ENCODE assay signal across 23 cellular contexts in genomic region chr6:17624396-17624795, GRCh38.
"Had no signal": no experiment of that assay in that cellular context is flagged by ENCODE, and none has a peak within 500 bp of the region (broad histone marks: within the 10 kb centered on the region; RNA-seq: fewer than 3 reads in every experiment).

No MANE protein-coding gene starts in this region.

- H3K4me3 Mint-ChIP-seq: activated naive CD8-positive, alpha-beta T cell treated with anti-CD3 and anti-CD28 coated beads, Interleukin-2, amount 10 ng/mL, durations not matched to agents 7 days and 5 days; activated T-cell treated with anti-CD3 and anti-CD28 coated beads, Interleukin-2, amount 50 U/mL, for 4 hours; endodermal cell; natural killer cell; T-cell; T-helper 2 cell treated with Interferon-gamma antibody and Interleukin-4, amounts not matched to agents 5 μg/mL and 100 μg/mL, for 36 hours had no signal

- H3K27me3 ChIP-seq: gastroesophageal sphincter, transverse colon, uterus had no signal

- H3K4me3 ChIP-seq: gastroesophageal sphincter, lung, transverse colon, uterus had no signal

- H3K27me3 Mint-ChIP-seq: activated naive CD8-positive, alpha-beta T cell treated with anti-CD3 and anti-CD28 coated beads, Interleukin-2, amount 10 ng/mL, durations not matched to agents 7 days and 5 days; progenitor cell of endocrine pancreas; T-cell had no signal

- H3K27ac ChIP-seq: epithelial cell of prostate, gastroesophageal sphincter, transverse colon, uterus had no signal

- H3K4me1 ChIP-seq: transverse colon, uterus had no signal

- H3K9me3 Mint-ChIP-seq: activated naive CD8-positive, alpha-beta T cell treated with anti-CD3 and anti-CD28 coated beads, Interleukin-2, amount 10 ng/mL, durations not matched to agents 7 days and 5 days; activated T-cell treated with anti-CD3 and anti-CD28 coated beads, Interleukin-2, amount 50 U/mL, for 4 hours; endodermal cell; natural killer cell; T-cell; T-helper 2 cell treated with Interferon-gamma antibody and Interleukin-4, amounts not matched to agents 5 μg/mL and 100 μg/mL, for 36 hours had no signal

- ATAC-seq: activated T-cell treated with anti-CD3 and anti-CD28 coated beads, Interleukin-2, amount 50 U/mL, for 4 hours; gastroesophageal sphincter; natural killer cell; SK-N-SH treated with all-trans-retinoic acid at 6 μM for 48 hours; T-cell had no signal

- H3K36me3 ChIP-seq: uterus had no signal

- DNase-seq: activated CD4-positive, alpha-beta T cell treated with anti-CD3 and anti-CD28 coated beads for 1 hour; activated CD4-positive, alpha-beta T cell treated with anti-CD3 and anti-CD28 coated beads, Interleukin-2, amount 50 U/mL, for 4 hours; activated CD8-positive, alpha-beta memory T cell treated with anti-CD3 and anti-CD28 coated beads for 24 hours; activated CD8-positive, alpha-beta memory T cell treated with anti-CD3 and anti-CD28 coated beads, Interleukin-2, amount 50 U/mL, for 4 hours; activated effector memory CD4-positive, alpha-beta T cell treated with anti-CD3 and anti-CD28 coated beads, Interleukin-2, amount 50 U/mL, for 16 hours; activated naive CD8-positive, alpha-beta T cell treated with anti-CD3 and anti-CD28 coated beads, Interleukin-2, amount 10 ng/mL, durations not matched to agents 7 days and 5 days; activated T-cell treated with anti-CD3 and anti-CD28 coated beads, Interleukin-2, amount 50 U/mL, for 4 hours; amygdala; cortex of kidney; endodermal cell; natural killer cell; retina; stimulated activated CD4-positive, alpha-beta T cell treated with anti-CD3 and anti-CD28 coated beads, Interleukin-12 subunit alpha, Interleukin-12 subunit beta, amount 100 ng/mL, for 4 hours; stimulated activated CD4-positive, alpha-beta T cell treated with anti-CD3 and anti-CD28 coated beads, Interleukin-4, amount 100 ng/mL, for 4 hours; T-cell; transverse colon; uterus had no signal

- H3K9me3 ChIP-seq: gastroesophageal sphincter, transverse colon, uterus had no signal

- H3K27ac Mint-ChIP-seq: endodermal cell; progenitor cell of endocrine pancreas; T-helper 2 cell treated with Interferon-gamma antibody and Interleukin-4, amounts not matched to agents 5 μg/mL and 100 μg/mL, for 36 hours had no signal
